In the genomic region with DNA sequence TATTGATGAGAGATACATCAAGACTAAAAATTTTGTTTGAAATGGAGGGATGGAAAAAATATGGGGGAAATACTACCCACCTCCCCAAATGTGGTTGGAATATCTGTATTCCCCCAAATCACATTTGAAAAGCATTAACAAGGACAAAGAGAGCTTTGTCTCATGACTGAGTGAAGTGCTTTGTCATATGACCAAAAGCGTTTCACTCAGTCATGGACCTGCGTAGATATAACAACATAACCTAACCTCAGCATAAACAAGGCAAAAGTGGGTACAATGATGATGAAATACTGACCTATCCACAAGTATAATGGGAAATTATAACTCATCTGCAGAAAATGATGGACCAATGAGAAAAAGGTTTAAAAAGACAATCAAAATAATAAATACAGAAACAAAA, we compare ENCODE assay signal across 1 cellular context.
TF ChIP-seq lines count a peak whose summit lies in the region.

No MANE protein-coding gene starts in this region.

TF ChIP-seq in HepG2, 621 proteins besides CTCF, POLR2A, EP300 and RAD21 (continued from another document):
- TF ChIP-seq, protein P1, sequence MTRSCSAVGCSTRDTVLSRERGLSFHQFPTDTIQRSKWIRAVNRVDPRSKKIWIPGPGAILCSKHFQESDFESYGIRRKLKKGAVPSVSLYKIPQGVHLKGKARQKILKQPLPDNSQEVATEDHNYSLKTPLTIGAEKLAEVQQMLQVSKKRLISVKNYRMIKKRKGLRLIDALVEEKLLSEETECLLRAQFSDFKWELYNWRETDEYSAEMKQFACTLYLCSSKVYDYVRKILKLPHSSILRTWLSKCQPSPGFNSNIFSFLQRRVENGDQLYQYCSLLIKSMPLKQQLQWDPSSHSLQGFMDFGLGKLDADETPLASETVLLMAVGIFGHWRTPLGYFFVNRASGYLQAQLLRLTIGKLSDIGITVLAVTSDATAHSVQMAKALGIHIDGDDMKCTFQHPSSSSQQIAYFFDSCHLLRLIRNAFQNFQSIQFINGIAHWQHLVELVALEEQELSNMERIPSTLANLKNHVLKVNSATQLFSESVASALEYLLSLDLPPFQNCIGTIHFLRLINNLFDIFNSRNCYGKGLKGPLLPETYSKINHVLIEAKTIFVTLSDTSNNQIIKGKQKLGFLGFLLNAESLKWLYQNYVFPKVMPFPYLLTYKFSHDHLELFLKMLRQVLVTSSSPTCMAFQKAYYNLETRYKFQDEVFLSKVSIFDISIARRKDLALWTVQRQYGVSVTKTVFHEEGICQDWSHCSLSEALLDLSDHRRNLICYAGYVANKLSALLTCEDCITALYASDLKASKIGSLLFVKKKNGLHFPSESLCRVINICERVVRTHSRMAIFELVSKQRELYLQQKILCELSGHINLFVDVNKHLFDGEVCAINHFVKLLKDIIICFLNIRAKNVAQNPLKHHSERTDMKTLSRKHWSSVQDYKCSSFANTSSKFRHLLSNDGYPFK (CRISPR knock-in tag; IDR thresholded peaks at IDR 0.05; ENCODE audit: borderline replicate concordance) = no peak
TF ChIP-seq in HepG2: peak in this region for 2.
